8 cellular contexts compared by ENCODE assay signal in the genomic region with DNA sequence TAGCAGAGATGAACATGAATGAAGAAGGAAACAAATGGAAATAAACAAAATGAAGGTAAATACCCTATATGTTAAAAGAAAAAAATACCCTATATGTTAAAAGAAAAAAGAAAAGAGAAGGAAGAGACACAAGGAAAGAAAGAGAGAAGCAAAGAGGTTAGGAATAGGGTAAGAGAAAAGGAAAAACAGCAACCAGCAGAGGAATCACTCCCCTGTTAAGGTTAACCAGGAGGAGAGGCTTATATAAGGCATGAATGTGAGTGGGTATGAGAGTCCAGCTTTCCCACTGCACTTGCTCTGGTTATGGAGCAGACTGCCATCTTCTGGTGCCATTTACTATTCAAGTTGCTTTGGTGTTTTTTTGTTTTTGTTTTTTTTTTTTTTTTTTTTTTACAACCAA. TPM values are rescaled to one million over a fixed set of nuclear protein-coding genes. Genes with fewer than 3 reads are reported as not detected.
A peak's percentile ranks its signal among the peaks of the same experiment; 100 is the strongest.
DNase-seq lines count a peak whose midpoint lies in the region; ATAC-seq and TF ChIP-seq lines count a peak whose summit lies in the region.

No MANE protein-coding gene starts in this region.

- H3K36me3 Mint-ChIP-seq in activated CD4-positive, alpha-beta T cell treated with anti-CD3 and anti-CD28 coated beads, Interleukin-2, amount 10 ng/mL, durations not matched to agents 7 days and 5 days (ENCODE audit: low read depth), result peaks cover 21% of the 10 kb centered on the region
- H3K36me3 Mint-ChIP-seq in neural crest cell (ENCODE audit: low read depth), result no peaks in the 10 kb centered on the region

- H3K4me1 Mint-ChIP-seq in activated CD4-positive, alpha-beta T cell treated with anti-CD3 and anti-CD28 coated beads, Interleukin-2, amount 10 ng/mL, durations not matched to agents 7 days and 5 days, result peaks cover 33% of the 10 kb centered on the region
- peaks cover 48% of the 10 kb centered on the region for H3K4me1 Mint-ChIP-seq in neural crest cell

- peak; percentile 22 for DNase-seq in activated CD4-positive, alpha-beta T cell treated with anti-CD3 and anti-CD28 coated beads, Interleukin-2, amount 10 ng/mL, durations not matched to agents 7 days and 5 days
- DNase-seq in activated CD4-positive, alpha-beta T cell treated with anti-CD3 and anti-CD28 coated beads for 1 hour, result no peak
- DNase-seq in NCI-H82 treated with DMSO at 0.1 percent for 48 hours (lab: John Stamatoyannopoulos, UW; ENCODE audit: unreplicated experiment), result peak; percentile 69
- peak; percentile 77 for DNase-seq in choroid plexus epithelial cell (ENCODE audit: low read depth)
- no peak for DNase-seq in neural crest cell (ENCODE audit: low read depth, low spot score)
- no peak for DNase-seq in NCI-H1105 treated with DMSO at 0.1 percent for 48 hours (lab: John Stamatoyannopoulos, UW)
- no peak for DNase-seq in activated CD8-positive, alpha-beta memory T cell treated with anti-CD3 and anti-CD28 coated beads, Interleukin-2, amount 50 U/mL, for 48 hours
- DNase-seq in mucosa of descending colon, result no peak

- H3K27me3 Mint-ChIP-seq in activated CD4-positive, alpha-beta T cell treated with anti-CD3 and anti-CD28 coated beads, Interleukin-2, amount 10 ng/mL, durations not matched to agents 7 days and 5 days, result peaks cover 3% of the 10 kb centered on the region
- H3K27me3 Mint-ChIP-seq in neural crest cell (ENCODE audit: low read depth), result no peaks in the 10 kb centered on the region

- H3K4me1 ChIP-seq in mucosa of descending colon (ENCODE audit: low read depth), result peaks cover 17% of the 10 kb centered on the region

- ATAC-seq in mucosa of descending colon, result no peak

- H3K36me3 ChIP-seq in mucosa of descending colon (ENCODE audit: low read depth), result no peaks in the 10 kb centered on the region

- H3K27ac Mint-ChIP-seq in activated CD4-positive, alpha-beta T cell treated with anti-CD3 and anti-CD28 coated beads, Interleukin-2, amount 10 ng/mL, durations not matched to agents 7 days and 5 days, result peak overlapping the region; percentile 96
- no peak overlapping the region for H3K27ac Mint-ChIP-seq in neural crest cell (ENCODE audit: unreplicated experiment)

- H3K4me3 ChIP-seq in choroid plexus epithelial cell (ENCODE audit: low read depth, low read length), result no peak overlapping the region
- no peak overlapping the region for H3K4me3 ChIP-seq in mucosa of descending colon

- no peaks in the 10 kb centered on the region for H3K9me3 Mint-ChIP-seq in activated CD4-positive, alpha-beta T cell treated with anti-CD3 and anti-CD28 coated beads, Interleukin-2, amount 10 ng/mL, durations not matched to agents 7 days and 5 days
- H3K9me3 Mint-ChIP-seq in neural crest cell, result no peaks in the 10 kb centered on the region

- peak overlapping the region; percentile 86 for H3K4me3 Mint-ChIP-seq in activated CD4-positive, alpha-beta T cell treated with anti-CD3 and anti-CD28 coated beads, Interleukin-2, amount 10 ng/mL, durations not matched to agents 7 days and 5 days
- peak overlapping the region; percentile 95 for H3K4me3 Mint-ChIP-seq in neural crest cell

- CTCF ChIA-PET in activated CD4-positive, alpha-beta T cell treated with anti-CD3 and anti-CD28 coated beads, Interleukin-2, amount 10 ng/mL, durations not matched to agents 7 days and 5 days (lab: Charles Lee), result no interaction called here

- intact Hi-C loops in mucosa of descending colon (cut with DNase I, micrococcal nuclease), result no loop called here

- POLR2A ChIA-PET in activated CD4-positive, alpha-beta T cell treated with anti-CD3 and anti-CD28 coated beads, Interleukin-2, amount 10 ng/mL, durations not matched to agents 7 days and 5 days (lab: Charles Lee), result interaction anchor here (0.7 kb wide), 1 partner anchor 10 kb away, joined by 13 read pairs; no protein-coding TSS in a partner anchor

- H3K9me3 ChIP-seq in mucosa of descending colon, result no peaks in the 10 kb centered on the region

- TF ChIP-seq CTCF in choroid plexus epithelial cell (conservative IDR thresholded peaks at IDR 0.05; ENCODE audit: low read depth, low read length) (peak; percentile 52), neural crest cell (conservative IDR thresholded peaks at IDR 0.05) (peak; percentile 57), mucosa of descending colon (IDR thresholded peaks at IDR 0.05) (no peak)

RNA-seq across cellular contexts. Expression of gene PPP1R3E, which starts 3.1 kb away (rescaled TPM):
- total RNA-seq in activated CD4-positive, alpha-beta T cell treated with anti-CD3 and anti-CD28 coated beads, Interleukin-2, amount 10 ng/mL, durations not matched to agents 7 days and 5 days, result 10 to 100 TPM; 38.6 to 49.2 TPM
- total RNA-seq in neural crest cell (13.6 and 15.0 TPM in 2 replicates), mucosa of descending colon (10 to 100 TPM; 16.2 to 17.3 (median 17.1) TPM)

RNA-seq across cellular contexts. Expression of gene BCL2L2, which starts 7.1 kb away (rescaled TPM):
- 1 to 10 TPM; 1.7 to 3.2 TPM for total RNA-seq in activated CD4-positive, alpha-beta T cell treated with anti-CD3 and anti-CD28 coated beads, Interleukin-2, amount 10 ng/mL, durations not matched to agents 7 days and 5 days
- total RNA-seq in neural crest cell (21.9 and 24.8 TPM in 2 replicates), mucosa of descending colon (100 to 1,000 TPM in 1 of 3 donors, 10 to 100 TPM in 2; 40.6 to 116 (median 41.4) TPM)

RNA-seq across cellular contexts. Expression of gene HOMEZ, which starts 13.6 kb away (rescaled TPM):
- 10 to 100 TPM; 11.4 TPM for total RNA-seq in activated CD4-positive, alpha-beta T cell treated with anti-CD3 and anti-CD28 coated beads, Interleukin-2, amount 10 ng/mL, durations not matched to agents 7 days and 5 days
- total RNA-seq in neural crest cell, result 14.8 and 17.2 TPM in 2 replicates
- 10 to 100 TPM; 15.3 to 18.3 (median 17.3) TPM for total RNA-seq in mucosa of descending colon

RNA-seq across cellular contexts. Expression of gene PABPN1, which starts 21.7 kb away (rescaled TPM):
- 100 to 1,000 TPM; 203 to 208 TPM for total RNA-seq in activated CD4-positive, alpha-beta T cell treated with anti-CD3 and anti-CD28 coated beads, Interleukin-2, amount 10 ng/mL, durations not matched to agents 7 days and 5 days
- total RNA-seq in neural crest cell, result 375 and 379 TPM in 2 replicates
- 100 to 1,000 TPM; 157 to 185 (median 157) TPM for total RNA-seq in mucosa of descending colon

RNA-seq across cellular contexts. Expression of gene SLC22A17, which starts 53.1 kb away (rescaled TPM):
- 1 to 10 TPM; 3.0 to 3.4 TPM for total RNA-seq in activated CD4-positive, alpha-beta T cell treated with anti-CD3 and anti-CD28 coated beads, Interleukin-2, amount 10 ng/mL, durations not matched to agents 7 days and 5 days
- total RNA-seq in neural crest cell (39.4 and 42.4 TPM in 2 replicates), mucosa of descending colon (10 to 100 TPM in 1 of 3 donors, 1 to 10 TPM in 2; 2.3 to 35.5 (median 5.4) TPM)

Comparison
In these comparisons a context has a peak if more than half of its experiments do, and no peak if none do; other contexts are left out.
1. DNase-seq: peak in activated CD4-positive, alpha-beta T cell treated with anti-CD3 and anti-CD28 coated beads, Interleukin-2, amount 10 ng/mL, durations not matched to agents 7 days and 5 days (single experiment), NCI-H82 treated with DMSO at 0.1 percent for 48 hours (single experiment) and choroid plexus epithelial cell (single experiment); none in activated CD4-positive, alpha-beta T cell treated with anti-CD3 and anti-CD28 coated beads for 1 hour (single experiment), neural crest cell (single experiment), NCI-H1105 treated with DMSO at 0.1 percent for 48 hours (single experiment), activated CD8-positive, alpha-beta memory T cell treated with anti-CD3 and anti-CD28 coated beads, Interleukin-2, amount 50 U/mL, for 48 hours (single experiment) and mucosa of descending colon (0 of 3).